ENCODE assay signal across 27 cellular contexts in the genomic region with DNA sequence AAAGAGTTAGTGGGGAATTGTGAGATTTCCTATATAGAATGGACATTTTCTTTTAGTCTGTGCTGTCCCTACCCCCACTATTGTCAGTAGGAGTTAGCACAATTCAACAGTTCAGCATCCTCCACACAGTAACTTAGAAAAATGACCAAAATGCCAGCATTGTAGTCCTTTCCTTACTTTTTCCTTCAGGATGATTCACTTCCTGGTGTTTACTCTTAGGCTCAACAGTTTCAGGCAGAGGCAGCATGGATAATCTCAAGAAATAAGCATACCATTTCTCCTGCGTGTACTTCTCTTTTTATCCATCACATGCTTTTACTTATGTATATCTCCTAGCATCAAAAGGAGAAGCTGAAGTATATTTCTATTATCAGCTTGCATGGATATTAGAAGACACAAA.
DNase-seq lines count a peak whose midpoint lies in the region; ATAC-seq and TF ChIP-seq lines count a peak whose summit lies in the region.
"Had no signal": no experiment of that assay in that cellular context is flagged by ENCODE, and none has a peak within 500 bp of the region (broad histone marks: within the 10 kb centered on the region; RNA-seq: fewer than 3 reads in every experiment).

No MANE protein-coding gene starts in this region.

- no peaks in the 10 kb centered on the region for H4K20me1 ChIP-seq in GM23248 (ENCODE audit: insufficient read depth)
- H4K20me1 ChIP-seq in osteoblast (ENCODE audit: insufficient read depth, low read length): no peaks in the 10 kb centered on the region

- H3K4me1 ChIP-seq in ACC112 (ENCODE audit: control insufficient read depth, insufficient read depth, low read length, unreplicated experiment) (peaks cover 4% of the 10 kb centered on the region), GM23248 (ENCODE audit: insufficient read depth) (peaks cover 13% of the 10 kb centered on the region), osteoblast (ENCODE audit: insufficient read depth, low read length) (no peaks in the 10 kb centered on the region)
- H3K4me1 ChIP-seq: gastroesophageal sphincter had no signal

- no peak for ATAC-seq in GM21723 (IDR thresholded peaks at IDR 0.05; ENCODE audit: unreplicated experiment)
- ATAC-seq: A549; activated CD8-positive, alpha-beta T cell treated with anti-CD3 and anti-CD28 coated beads, Interleukin-2, amount 10 ng/mL, durations not matched to agents 7 days and 5 days; gastroesophageal sphincter; left colon; natural killer cell treated with Interleukin-12 subunit alpha and Interleukin-12 subunit beta and Interleukin-15 and Interleukin-18, amount 100 ng/mL, for 72 hours; stimulated activated memory B cell treated with anti-CD40 and anti-IgM and Interleukin-4, amounts not matched to agents 10 μg/mL and 1 μg/mL and 100 μg/mL, for 72 hours had no signal

- H3K4me3 ChIP-seq in ACC112 (ENCODE audit: low read depth, low read length) (no peak overlapping the region), GM23248 (no peak overlapping the region), fibroblast of the aortic adventitia (ENCODE audit: low read depth, low read length) (no peak overlapping the region), osteoblast (ENCODE audit: insufficient read depth, low read length) (no peak overlapping the region)
- H3K4me3 ChIP-seq: A549, gastroesophageal sphincter, thoracic aorta had no signal

- TF ChIP-seq CTCF in fibroblast of the aortic adventitia (IDR thresholded peaks at IDR 0.05; ENCODE audit: insufficient read depth, low read length) (no peak), osteoblast (IDR thresholded peaks at IDR 0.05; ENCODE audit: extremely low read depth, low read depth, low read length) (no peak)

- no peaks in the 10 kb centered on the region for H3K9me3 ChIP-seq in GM23248 (ENCODE audit: low read depth)
- peaks cover 4% of the 10 kb centered on the region for H3K9me3 ChIP-seq in osteoblast (ENCODE audit: low read depth, low read length)
- H3K9me3 ChIP-seq: A549, gastroesophageal sphincter, thoracic aorta had no signal

- no peak overlapping the region for H3K9ac ChIP-seq in GM23248

- H2AFZ ChIP-seq in ACC112 (ENCODE audit: low read length, unreplicated experiment): peak overlapping the region; percentile 79
- peak overlapping the region; percentile 62 for H2AFZ ChIP-seq in GM23248
- no peak overlapping the region for H2AFZ ChIP-seq in osteoblast (ENCODE audit: low read length)

- no peak overlapping the region for H3K27ac ChIP-seq in ACC112 (ENCODE audit: low read depth, low read length)
- 0 out of 2 replicates have a peak overlapping the region, but pooled peaks have one; percentile 10 for H3K27ac ChIP-seq in GM23248
- no peak overlapping the region for H3K27ac ChIP-seq in osteoblast (ENCODE audit: low read depth, low read length)
- H3K27ac ChIP-seq: A549, gastroesophageal sphincter, thoracic aorta had no signal

- in situ Hi-C loops in GM23248 (cut with MboI): no loop called here

- WGBS in GM23248 (ENCODE audit: low coverage in 1 of 2, low lambda C conversion rate in 2 of 2, missing lambda C conversion rate in 2 of 2), 2 experiments: 49 to 55% methylated on average over 1 of the region's 1 CpG

- peaks cover 6% of the 10 kb centered on the region for H3F3A ChIP-seq in GM23248 (ENCODE audit: insufficient read depth)

- DNase-seq in GM23248 (peak; percentile 45), amniotic epithelial cell (ENCODE audit: low read depth) (peak; percentile 68), fibroblast of the aortic adventitia (ENCODE audit: low read depth) (peak; percentile 58), activated gamma-delta T cell (lab: John Stamatoyannopoulos, UW) (no peak), osteoblast (ENCODE audit: insufficient read length, low spot score, missing footprints) (no peak)
- DNase-seq in stimulated activated CD4-positive, alpha-beta T cell treated with anti-CD3 and anti-CD28 coated beads, Interleukin-2, amount 100 ng/mL, for 48 hours: no peak
- DNase-seq: activated B cell treated with CpG ODN at 0.5 μM for 24 hours; activated CD8-positive, alpha-beta T cell treated with anti-CD3 and anti-CD28 coated beads, Interleukin-2, amount 10 ng/mL, durations not matched to agents 7 days and 5 days; activated naive CD4-positive, alpha-beta T cell treated with anti-CD3 and anti-CD28 coated beads, Interleukin-2, amount 50 U/mL, for 16 hours; activated T-cell treated with anti-CD3 and anti-CD28 coated beads, Interleukin-2, amount 50 U/mL, for 24 hours; CD4-positive, CD25-positive, alpha-beta regulatory T cell; DMS153; H7; Karpas-422; left colon; NCI-H1092 treated with DMSO at 0.1 percent for 48 hours; NCI-H2081 treated with DMSO at 0.1 percent for 48 hours; NCI-H446 treated with DMSO at 0.1 percent for 48 hours; posterior cingulate gyrus; T-helper 9 cell had no signal

- H3K4me2 ChIP-seq in GM23248 (ENCODE audit: unreplicated experiment) (peak overlapping the region; percentile 24), osteoblast (ENCODE audit: insufficient read depth, low read length) (no peak overlapping the region)
- H3K4me2 ChIP-seq: A549 had no signal

- H3K79me2 ChIP-seq in ACC112 (ENCODE audit: control insufficient read depth, insufficient read depth, low read length, unreplicated experiment) (no peaks in the 10 kb centered on the region), GM23248 (ENCODE audit: insufficient read depth) (no peaks in the 10 kb centered on the region), osteoblast (ENCODE audit: insufficient read depth, low read length) (no peaks in the 10 kb centered on the region)

- H3K9me2 ChIP-seq in GM23248 (ENCODE audit: insufficient read depth): no peaks in the 10 kb centered on the region

- H3K27me3 ChIP-seq in ACC112 (ENCODE audit: insufficient read depth, low read length) (no peaks in the 10 kb centered on the region), GM23248 (replicated peaks; ENCODE audit: insufficient read depth) (no peaks in the 10 kb centered on the region), osteoblast (ENCODE audit: insufficient read depth, low read length) (no peaks in the 10 kb centered on the region)
- H3K27me3 ChIP-seq: gastroesophageal sphincter had no signal

- H3K36me3 ChIP-seq in ACC112 (ENCODE audit: insufficient read depth, low read length) (no peaks in the 10 kb centered on the region), GM23248 (ENCODE audit: low read depth) (no peaks in the 10 kb centered on the region), osteoblast (ENCODE audit: insufficient read depth, low read length) (no peaks in the 10 kb centered on the region)
- H3K36me3 ChIP-seq: gastroesophageal sphincter, thoracic aorta had no signal

Comparison
In these comparisons a context has a peak if more than half of its experiments do, and no peak if none do; other contexts are left out.
1. DNase-seq: peak in GM23248 (single experiment), amniotic epithelial cell (single experiment) and fibroblast of the aortic adventitia (single experiment); none in activated gamma-delta T cell (single experiment), osteoblast (single experiment) and stimulated activated CD4-positive, alpha-beta T cell treated with anti-CD3 and anti-CD28 coated beads, Interleukin-2, amount 100 ng/mL, for 48 hours (0 of 2).